In genomic region chr2:211745295-211746097, GRCh38 we compare ENCODE assay signal across 7 cellular contexts.
DNase-seq lines count a peak whose midpoint lies in the region; ATAC-seq, FAIRE-seq and TF ChIP-seq lines count a peak whose summit lies in the region.

No MANE protein-coding gene starts in this region.

- no peak overlapping the region for H3K9ac ChIP-seq in adipocyte (ENCODE audit: low read length)

- no peak for FAIRE-seq in small intestine (lab: Jason Lieb, UNC)

- H3K4me3 ChIP-seq in adipocyte (ENCODE audit: low read length), result no peak overlapping the region
- H3K4me3 ChIP-seq in left ventricle myocardium inferior, result no peak overlapping the region
- no peak overlapping the region for H3K4me3 ChIP-seq in small intestine (ENCODE audit: low read depth in 1 of 2, low read length in 2 of 2)

- intact Hi-C loops in left ventricle myocardium inferior (cut with micrococcal nuclease), result no loop called here

- H3K27me3 ChIP-seq in adipocyte (replicated peaks; ENCODE audit: control insufficient read depth, insufficient read depth, low read length) (no peaks in the 10 kb centered on the region), left ventricle myocardium inferior (ENCODE audit: low read depth) (no peaks in the 10 kb centered on the region), small intestine (ENCODE audit: control insufficient read depth in 2 of 2, insufficient read depth in 2 of 2, low read length in 2 of 2) (no peaks in the 10 kb centered on the region)

- H3K36me3 ChIP-seq in adipocyte (ENCODE audit: control insufficient read depth, insufficient read depth, low read length, severe bottlenecking), result no peaks in the 10 kb centered on the region
- H3K36me3 ChIP-seq in left ventricle myocardium inferior, result no peaks in the 10 kb centered on the region
- H3K36me3 ChIP-seq in small intestine (ENCODE audit: control insufficient read depth in 2 of 2, insufficient read depth in 2 of 2, low read length in 2 of 2), result no peaks in the 10 kb centered on the region

- H3K4me1 ChIP-seq in adipocyte (ENCODE audit: control insufficient read depth, insufficient read depth, low read length) (no peaks in the 10 kb centered on the region), left ventricle myocardium inferior (peaks cover 8% of the 10 kb centered on the region), small intestine (ENCODE audit: control insufficient read depth in 2 of 2, insufficient read depth in 1 of 2, low read depth in 1 of 2, low read length in 1 of 2) (no peaks in the 10 kb centered on the region)

- ATAC-seq in GM21381 (IDR thresholded peaks at IDR 0.05; ENCODE audit: unreplicated experiment), result peak; percentile 95
- ATAC-seq in HG03520 (IDR thresholded peaks at IDR 0.05; ENCODE audit: unreplicated experiment), result peak; percentile 92

- H3K9me3 ChIP-seq in adipocyte (ENCODE audit: control insufficient read depth, low read length) (no peaks in the 10 kb centered on the region), left ventricle myocardium inferior (replicated peaks) (no peaks in the 10 kb centered on the region), small intestine (ENCODE audit: control insufficient read depth, low read depth) (no peaks in the 10 kb centered on the region)

- WGBS in small intestine, 3 donors, result 14 to 37% (median 25%) methylated on average over 4 of the region's 4 CpGs

- H3K27ac ChIP-seq in left ventricle myocardium inferior (replicated peaks) (no peak overlapping the region), small intestine (ENCODE audit: low read depth in 1 of 2, low read length in 1 of 2) (no peak overlapping the region)

- DNase-seq in GM03348 (ENCODE audit: low spot score) (peak; percentile 73), NCI-H510A (lab: John Stamatoyannopoulos, UW) (peak; percentile 44), adipocyte (ENCODE audit: low read depth) (peak; percentile 86), left ventricle myocardium inferior (no peak), small intestine (peak; percentile 65)

- peak; percentile 85 for TF ChIP-seq CTCF in left ventricle myocardium inferior (IDR thresholded peaks at IDR 0.05; ENCODE audit: borderline replicate concordance)
